Comparison of ENCODE assay signal across 17 cellular contexts in genomic region chr1:31362032-31362431, GRCh38. TPM values are rescaled to one million over a fixed set of nuclear protein-coding genes. Genes with fewer than 3 reads are reported as not detected.
DNase-seq lines count a peak whose midpoint lies in the region; ATAC-seq and TF ChIP-seq lines count a peak whose summit lies in the region.
"Had no signal": no experiment of that assay in that cellular context is flagged by ENCODE, and none has a peak within 500 bp of the region (broad histone marks: within the 10 kb centered on the region; RNA-seq: fewer than 3 reads in every experiment).

No MANE protein-coding gene starts in this region.

- H3K27ac ChIP-seq in muscle layer of colon (ENCODE audit: low read depth, low read length) (peak overlapping the region; percentile 10), gastrocnemius medialis (peak overlapping the region; percentile 74 to 100 (median 99))
- H3K27ac ChIP-seq: GM23248 had no signal

- no peak for DNase-seq in left ventricle myocardium superior
- DNase-seq in Right ventricle myocardium inferior (ENCODE audit: missing footprints): no peak
- peak; percentile 15 for DNase-seq in islet precursor cell
- peak in 1 of 2 donors; percentile 62 for DNase-seq in gastrocnemius medialis
- no peak for DNase-seq in amygdala (lab: John Stamatoyannopoulos, UW)
- DNase-seq in NK-92 (lab: John Stamatoyannopoulos, UW; ENCODE audit: unreplicated experiment): no peak
- DNase-seq: C1 segment of cervical spinal cord; Caco-2; CD4-positive, alpha-beta memory T cell; DMS153; DND-41; GM23248; H7; HCEC 1CT had no signal

- in situ Hi-C loops in gastrocnemius medialis (cut with MboI; ENCODE audit: low sequenced_read_pairs in 4 of 4): no loop called here

- H3K9me3 ChIP-seq in muscle layer of colon (ENCODE audit: low read length) (no peaks in the 10 kb centered on the region), gastrocnemius medialis (no peaks in the 10 kb centered on the region)
- H3K9me3 ChIP-seq: Caco-2 had no signal

- peak in 1 of 2 donors; percentile 2 for TF ChIP-seq POLR2A in gastrocnemius medialis (IDR thresholded peaks at IDR 0.05)

- no peak overlapping the region for H3K9ac ChIP-seq in muscle layer of colon (ENCODE audit: low read length)
- H3K9ac ChIP-seq: GM23248 had no signal

- H3K36me3 ChIP-seq in muscle layer of colon (ENCODE audit: insufficient read depth, low read length) (peaks cover 15% of the 10 kb centered on the region), gastrocnemius medialis (peaks cover 0 to 35% of the 10 kb centered on the region in 2 donors)

- ATAC-seq in left ventricle myocardium superior: peak; percentile 17
- ATAC-seq in Right ventricle myocardium inferior: no peak
- ATAC-seq in gastrocnemius medialis: peak; percentile 66 to 82
- no peak for ATAC-seq in GM21515 (IDR thresholded peaks at IDR 0.05; ENCODE audit: unreplicated experiment)

- peaks cover 11% of the 10 kb centered on the region for H3K4me1 ChIP-seq in muscle layer of colon (ENCODE audit: insufficient read depth, low read length)
- H3K4me1 ChIP-seq in gastrocnemius medialis: peaks cover 20% of the 10 kb centered on the region in 2 donors
- H3K4me1 ChIP-seq: Caco-2 had no signal

- intact Hi-C loops in left ventricle myocardium superior (cut with micrococcal nuclease) (no loop called here), Right ventricle myocardium inferior (cut with DNase I) (no loop called here), gastrocnemius medialis (cut with DNase I; ENCODE audit: low total_unique reads) (no loop called here)

- H3K4me3 ChIP-seq in muscle layer of colon (ENCODE audit: low read depth in 1 of 2, low read length in 2 of 2): no peak overlapping the region
- H3K4me3 ChIP-seq in gastrocnemius medialis: no peak overlapping the region
- H3K4me3 ChIP-seq: GM23248 had no signal

- no peaks in the 10 kb centered on the region for H3K27me3 ChIP-seq in muscle layer of colon (ENCODE audit: control insufficient read depth in 1 of 2, insufficient read depth in 2 of 2, low read length in 2 of 2)
- no peaks in the 10 kb centered on the region for H3K27me3 ChIP-seq in gastrocnemius medialis

- TF ChIP-seq CTCF in gastrocnemius medialis (IDR thresholded peaks at IDR 0.05 in 4 of 5, conservative IDR thresholded peaks at IDR 0.05 in 1 of 5): no peak

RNA-seq across cellular contexts. Expression of gene FABP3, which starts 10.8 kb away (rescaled TPM):
- 4,698 TPM for total RNA-seq in left ventricle myocardium superior
- 5,086 TPM for total RNA-seq in Right ventricle myocardium inferior
- 1,000 to 10,000 TPM in 3 of 4 donors, 100 to 1,000 TPM in 1; 886 to 2,424 (median 1,240) TPM for total RNA-seq in gastrocnemius medialis
- total RNA-seq: A673 had no signal

RNA-seq across cellular contexts. Expression of gene SERINC2, which starts 51.0 kb away (rescaled TPM):
- total RNA-seq in left ventricle myocardium superior (1.3 TPM), Right ventricle myocardium inferior (1.7 TPM), gastrocnemius medialis (10 to 100 TPM; 21.2 to 53.4 (median 35.9) TPM)

Comparison
In these comparisons a context has a peak if more than half of its experiments do, and no peak if none do; other contexts are left out.
1. ATAC-seq: peak in left ventricle myocardium superior (single experiment) and gastrocnemius medialis (2 of 2); none in Right ventricle myocardium inferior (single experiment) and GM21515 (single experiment).